8 cellular contexts compared by ENCODE assay signal in genomic region chr6:34671801-34672656, GRCh38. TPM values are rescaled to one million over a fixed set of nuclear protein-coding genes. Genes with fewer than 3 reads are reported as not detected.
A peak's percentile ranks its signal among the peaks of the same experiment; 100 is the strongest.
DNase-seq lines count a peak whose midpoint lies in the region; ATAC-seq and TF ChIP-seq lines count a peak whose summit lies in the region.

No MANE protein-coding gene starts in this region.

- H3K27me3 ChIP-seq in lung (ENCODE audit: control insufficient read depth, insufficient read depth) (no peaks in the 10 kb centered on the region), thoracic aorta (replicated peaks; ENCODE audit: insufficient read depth) (no peaks in the 10 kb centered on the region)

- H3K4me1 Mint-ChIP-seq in activated naive CD4-positive, alpha-beta T cell treated with anti-CD3 and anti-CD28 coated beads, Interleukin-2, amount 50 U/mL, for 24 hours = peaks cover 82% of the 10 kb centered on the region

- H3K9me3 Mint-ChIP-seq in activated naive CD4-positive, alpha-beta T cell treated with anti-CD3 and anti-CD28 coated beads, Interleukin-2, amount 50 U/mL, for 24 hours = no peaks in the 10 kb centered on the region

- H3K9me3 ChIP-seq in lung (ENCODE audit: control insufficient read depth in 2 of 2, insufficient read depth in 1 of 2, low read length in 1 of 2) = no peaks in the 10 kb centered on the region
- no peaks in the 10 kb centered on the region for H3K9me3 ChIP-seq in thoracic aorta

- H3K27ac ChIP-seq in lung (ENCODE audit: low read depth in 1 of 2, low read length in 1 of 2) (peak overlapping the region; percentile 40 to 67), thoracic aorta (peak overlapping the region; percentile 15 to 66)

- no peak overlapping the region for H3K4me3 ChIP-seq in lung
- no peak overlapping the region for H3K4me3 ChIP-seq in thoracic aorta

- H3K4me1 ChIP-seq in lung (ENCODE audit: control insufficient read depth in 2 of 2, insufficient read depth in 2 of 2, low read length in 2 of 2) (peaks cover 6 to 7% of the 10 kb centered on the region in 2 donors), thoracic aorta (ENCODE audit: control insufficient read depth in 1 of 2, low read depth in 2 of 2) (peaks cover 33 to 38% of the 10 kb centered on the region in 2 donors)

- H3K36me3 Mint-ChIP-seq in activated naive CD4-positive, alpha-beta T cell treated with anti-CD3 and anti-CD28 coated beads, Interleukin-2, amount 50 U/mL, for 24 hours = no peaks in the 10 kb centered on the region

- ATAC-seq in HG02870 (IDR thresholded peaks at IDR 0.05; ENCODE audit: unreplicated experiment) (peak; percentile 79), lung (ENCODE audit: insufficient read depth, low FRiP score) (no peak), thoracic aorta (ENCODE audit: insufficient number of reproducible peaks, low FRiP score, low read depth) (no peak)

- H3K36me3 ChIP-seq in lung (ENCODE audit: control insufficient read depth in 2 of 2, insufficient read depth in 2 of 2, low read length in 2 of 2) (no peaks in the 10 kb centered on the region), thoracic aorta (no peaks in the 10 kb centered on the region)

- WGBS in lung, 2 donors = 74 to 78% methylated on average over 8 of the region's 8 CpGs

- TF ChIP-seq POLR2A in GM18526 (IDR thresholded peaks at IDR 0.05; ENCODE audit: extremely low read depth, insufficient read length) = peak; percentile 16

- H3K27me3 Mint-ChIP-seq in activated naive CD4-positive, alpha-beta T cell treated with anti-CD3 and anti-CD28 coated beads, Interleukin-2, amount 50 U/mL, for 24 hours = no peaks in the 10 kb centered on the region

- H3K4me3 Mint-ChIP-seq in activated naive CD4-positive, alpha-beta T cell treated with anti-CD3 and anti-CD28 coated beads, Interleukin-2, amount 50 U/mL, for 24 hours = peak overlapping the region; percentile 76

- DNase-seq in RPMI7951 (ENCODE audit: low read depth) (peak; percentile 65), lung (ENCODE audit: low spot score) (no peak), thoracic aorta (ENCODE audit: low spot score) (no peak), NCI-H1930 (lab: John Stamatoyannopoulos, UW) (no peak), ureter (ENCODE audit: low spot score) (no peak)

- no peak for TF ChIP-seq CTCF in lung (IDR thresholded peaks at IDR 0.05; ENCODE audit: control extremely low read depth, extremely low read depth)
- no peak for TF ChIP-seq CTCF in thoracic aorta (IDR thresholded peaks at IDR 0.05)

- H3K27ac Mint-ChIP-seq in activated naive CD4-positive, alpha-beta T cell treated with anti-CD3 and anti-CD28 coated beads, Interleukin-2, amount 50 U/mL, for 24 hours = peak overlapping the region; percentile 98

RNA-seq across cellular contexts. Expression of gene ILRUN, which starts 24.5 kb away (rescaled TPM):
- 33.9 and 36.8 TPM in 2 replicates for total RNA-seq in RPMI7951 (2014; rRNA removed; shearing (Covaris generic))
- total RNA-seq in lung = 10 to 100 TPM; 51.9 to 70.1 TPM
- 10 to 100 TPM; 54.3 to 57.7 TPM for polyA plus RNA-seq in lung
- total RNA-seq in thoracic aorta = 10 to 100 TPM; 75.4 to 78.9 TPM
- total RNA-seq in ureter = 61.3 TPM
